In the genomic region with DNA sequence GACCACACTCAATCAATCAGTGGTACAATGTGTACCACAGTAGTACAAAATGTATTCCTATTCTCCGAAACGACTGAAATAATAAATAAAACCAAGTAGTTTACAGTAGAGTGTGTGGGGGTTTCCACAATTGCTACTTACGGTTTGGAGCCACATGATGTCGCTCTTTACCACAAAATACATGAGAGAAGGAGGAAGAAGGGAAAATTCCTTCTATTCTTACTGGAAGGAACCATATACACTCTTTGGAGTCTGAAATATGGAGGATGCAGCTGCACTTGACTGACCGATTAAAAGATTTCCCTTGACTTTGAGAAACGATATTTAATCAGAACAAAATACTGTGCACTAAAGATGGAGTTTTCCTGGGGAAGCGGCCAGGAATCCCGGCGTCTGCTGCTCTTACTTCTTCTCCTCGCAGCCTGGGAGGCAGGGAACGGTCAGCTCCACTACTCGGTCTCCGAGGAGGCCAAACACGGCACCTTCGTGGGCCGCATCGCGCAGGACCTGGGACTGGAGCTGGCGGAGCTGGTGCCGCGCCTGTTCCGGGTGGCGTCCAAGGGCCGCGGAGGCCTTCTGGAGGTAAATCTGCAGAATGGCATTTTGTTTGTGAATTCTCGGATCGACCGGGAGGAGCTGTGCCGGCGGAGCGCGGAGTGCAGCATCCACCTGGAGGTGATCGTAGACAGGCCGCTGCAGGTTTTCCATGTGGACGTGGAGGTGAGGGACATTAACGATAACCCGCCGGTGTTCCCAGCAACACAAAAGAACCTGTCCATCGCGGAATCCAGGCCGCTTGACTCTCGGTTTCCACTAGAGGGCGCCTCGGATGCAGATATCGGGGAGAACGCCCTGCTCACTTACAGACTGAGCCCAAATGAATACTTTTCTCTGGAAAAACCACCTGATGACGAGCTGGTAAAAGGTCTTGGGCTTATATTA, we compare ENCODE assay signal across 8 cellular contexts. TPM values are rescaled to one million over a fixed set of nuclear protein-coding genes. Genes with fewer than 3 reads are reported as not detected.
A peak's percentile ranks its signal among the peaks of the same experiment; 100 is the strongest.
DNase-seq lines count a peak whose midpoint lies in the region; ATAC-seq, FAIRE-seq and TF ChIP-seq lines count a peak whose summit lies in the region.

TSS of gene PCDHA4 (plus strand) at position 235 of the 942 bp plus-strand sequence.

- dilution Hi-C loops in keratinocyte (cut with MboI; ENCODE audit: extremely low pct_ligation_motif_present, low sequenced_read_pairs): no loop called here

- CTCF ChIA-PET in AG04449 (lab: Yijun Ruan, JAX): interaction anchor here (0.8 to 1.9 kb wide), 2 partner anchors 12 to 756 kb away, joined by 5 to 7 read pairs; partner anchors contain the start of gene PCDHA2

- POLR2A ChIA-PET in AG04449 (lab: Yijun Ruan, JAX): no interaction called here

- H3K9me3 ChIP-seq in keratinocyte (ENCODE audit: control insufficient read depth, low read depth, low read length) (peaks cover 10% of the 10 kb centered on the region), upper lobe of right lung (no peaks in the 10 kb centered on the region)

- ATAC-seq in upper lobe of right lung (peak; percentile 77), HG03469 (IDR thresholded peaks at IDR 0.05; ENCODE audit: unreplicated experiment) (no peak)

- intact Hi-C loops in upper lobe of right lung (cut with DNase I): no loop called here

- no peaks in the 10 kb centered on the region for H3K27me3 ChIP-seq in keratinocyte (ENCODE audit: control insufficient read depth, extremely low read depth, insufficient read depth, low read length)
- peaks cover 3% of the 10 kb centered on the region for H3K27me3 ChIP-seq in upper lobe of right lung

- H2AFZ ChIP-seq in keratinocyte (ENCODE audit: control insufficient read depth, low read length): no peak within 1 kb of the TSS

- H3K4me3 ChIP-seq in AG04449 (ENCODE audit: low read depth, low read length) (peak within 1 kb of the TSS; percentile 33; the same call in 1 of the 2 replicates), keratinocyte (ENCODE audit: control insufficient read depth in 2 of 3, extremely low read depth in 1 of 3, insufficient read depth in 2 of 3, low read depth in 1 of 3, low read length in 3 of 3) (no peak within 1 kb of the TSS), upper lobe of right lung (peak within 1 kb of the TSS; percentile 46)

- H3K27ac ChIP-seq in keratinocyte (ENCODE audit: control insufficient read depth, insufficient read depth, low read length) (no peak within 1 kb of the TSS), upper lobe of right lung (no peak within 1 kb of the TSS)

- H3K9ac ChIP-seq in keratinocyte (ENCODE audit: control insufficient read depth, extremely low read depth, insufficient read depth, low read length): no peak within 1 kb of the TSS

- DNase-seq in AG04449 (ENCODE audit: low read depth, low spot score) (no peak), HPDE6-E6E7 (ENCODE audit: extremely low spot score) (peak; percentile 11), astrocyte of the hippocampus (ENCODE audit: low read depth, low spot score) (peak; percentile 14), keratinocyte (ENCODE audit: low read depth, low spot score) (no peak), upper lobe of right lung (peak; percentile 65), NCI-H345 (lab: John Stamatoyannopoulos, UW) (no peak), AG20443 (ENCODE audit: low spot score) (no peak)

- H4K20me1 ChIP-seq in keratinocyte (ENCODE audit: control insufficient read depth, extremely low read depth, insufficient read depth, low read length): no peaks in the 10 kb centered on the region

- no peak within 1 kb of the TSS for H3K4me2 ChIP-seq in keratinocyte (ENCODE audit: control insufficient read depth, extremely low read depth, insufficient read depth, low read depth, low read length)

- H3K36me3 ChIP-seq in keratinocyte (ENCODE audit: control insufficient read depth in 2 of 2, extremely low read depth in 1 of 2, insufficient read depth in 2 of 2, low read length in 2 of 2) (no peaks in the 10 kb centered on the region), upper lobe of right lung (no peaks in the 10 kb centered on the region)

- TF ChIP-seq CTCF in AG04449 (IDR thresholded peaks at IDR 0.05; ENCODE audit: insufficient read depth, low read length, missing control alignments): peak; percentile 11
- peak; percentile 7 to 27 (median 24) for TF ChIP-seq CTCF in keratinocyte (optimal IDR thresholded peaks at IDR 0.05 in 1 of 3, IDR thresholded peaks at IDR 0.05 in 1 of 3, conservative IDR thresholded peaks at IDR 0.05 in 1 of 3; ENCODE audit: extremely low read depth in 1 of 3, insufficient read depth in 2 of 3, low read length in 3 of 3)
- peak; percentile 45 for TF ChIP-seq CTCF in upper lobe of right lung (IDR thresholded peaks at IDR 0.05)

- FAIRE-seq in keratinocyte (lab: Jason Lieb, UNC): no peak

- H3K9me1 ChIP-seq in keratinocyte (ENCODE audit: control insufficient read depth, extremely low read depth, insufficient read depth, low read length): no peaks in the 10 kb centered on the region

- no peaks in the 10 kb centered on the region for H3K4me1 ChIP-seq in keratinocyte (ENCODE audit: control insufficient read depth, extremely low read depth, insufficient read depth, low read length)
- no peaks in the 10 kb centered on the region for H3K4me1 ChIP-seq in upper lobe of right lung

- H3K79me2 ChIP-seq in keratinocyte (ENCODE audit: control insufficient read depth, insufficient read depth, low read length): no peaks in the 10 kb centered on the region

RNA-seq across cellular contexts. Expression of gene PCDHA4, which starts in this region (rescaled TPM):
- 0.01 to 0.15 TPM (median 0.07 TPM) in 3 replicates for polyA plus RNA-seq in keratinocyte
- 0.07 TPM for polyA plus RNA-seq in keratinocyte (2011; ENCODE audit: low read depth)
- polyA plus RNA-seq in keratinocyte (2011; cell fraction: cytosol; rRNA removed): 0.05 TPM in 1 of 2 replicates, not detected in the other
- 0.29 and 0.33 TPM in 2 replicates for polyA plus RNA-seq in keratinocyte (2011; cell fraction: nucleus; rRNA removed)
- 0.07 TPM in 1 of 2 replicates, not detected in the other for polyA plus RNA-seq in keratinocyte (2012; ENCODE audit: low replicate concordance)
- 0.06 to 0.36 TPM in 2 of 3 replicates, not detected in the other for polyA minus RNA-seq in keratinocyte
- not detected for polyA minus RNA-seq in keratinocyte (2011; cell fraction: cytosol; rRNA and poly(A)+ RNA removed)
- polyA minus RNA-seq in keratinocyte (2011; cell fraction: nucleus; rRNA and poly(A)+ RNA removed): 0.42 and 1.0 TPM in 2 replicates
- 1.1 TPM for total RNA-seq in upper lobe of right lung

Comparison
In these comparisons a context has a peak if more than half of its experiments do, and no peak if none do; other contexts are left out.
1. DNase-seq: peak in HPDE6-E6E7 (single experiment), astrocyte of the hippocampus (single experiment) and upper lobe of right lung (single experiment); none in AG04449 (single experiment), keratinocyte (single experiment), NCI-H345 (single experiment) and AG20443 (single experiment).
2. H3K4me3 ChIP-seq: peak in AG04449 (single experiment) and upper lobe of right lung (single experiment); none in keratinocyte (0 of 3).
3. Peak in every context shown above with its lines, with median percentiles within 50 percentile points of each other: CTCF ChIP-seq.